ENCODE assay signal across 8 cellular contexts in the genomic region with DNA sequence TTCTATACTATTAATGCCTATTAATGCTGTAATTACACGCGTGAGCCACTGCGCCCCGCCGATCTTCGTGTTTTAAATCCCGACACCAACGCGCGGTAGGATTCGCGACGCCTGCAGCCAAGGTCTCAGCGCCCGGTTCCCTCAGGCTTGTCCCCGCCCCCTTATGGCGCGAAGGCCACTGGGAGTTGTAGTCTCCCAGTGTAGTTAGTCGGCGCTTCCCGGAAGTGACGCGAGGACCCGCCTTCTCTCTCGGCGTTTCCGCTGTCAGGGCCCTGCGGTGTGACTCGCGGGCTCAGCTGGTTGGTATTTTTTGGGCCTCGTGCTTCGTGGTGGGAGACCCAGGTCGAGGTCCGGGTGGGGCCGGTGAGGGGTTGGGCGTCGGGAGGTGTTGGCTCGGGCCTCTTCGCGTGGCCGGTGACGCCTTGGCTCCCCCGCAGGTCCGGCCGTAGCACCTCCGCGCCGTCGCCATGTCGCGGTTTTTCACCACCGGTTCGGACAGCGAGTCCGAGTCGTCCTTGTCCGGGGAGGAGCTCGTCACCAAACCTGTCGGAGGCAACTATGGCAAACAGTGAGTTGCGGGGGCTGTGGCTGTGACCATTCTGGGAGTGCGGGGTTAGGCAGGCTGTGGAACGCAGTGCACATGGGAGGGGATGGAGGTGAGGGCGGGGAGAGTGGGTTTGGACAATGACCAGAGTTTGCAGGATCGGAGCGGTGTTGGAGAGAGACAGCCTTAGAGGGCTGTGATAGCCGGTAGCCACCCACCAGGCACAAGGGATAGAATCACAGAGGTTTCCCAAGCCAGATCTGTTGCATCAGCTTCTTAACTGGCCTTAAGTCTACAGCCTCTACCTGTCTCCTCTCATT. TPM values are rescaled to one million over a fixed set of nuclear protein-coding genes. Genes with fewer than 3 reads are reported as not detected.
DNase-seq lines count a peak whose midpoint lies in the region; ATAC-seq, FAIRE-seq and TF ChIP-seq lines count a peak whose summit lies in the region.
"Not testable (repeated sequence)": the region's sequence is repeated elsewhere in the genome, so short reads cannot be mapped to it uniquely, and the experiment has no call there.

A gene with protein sequence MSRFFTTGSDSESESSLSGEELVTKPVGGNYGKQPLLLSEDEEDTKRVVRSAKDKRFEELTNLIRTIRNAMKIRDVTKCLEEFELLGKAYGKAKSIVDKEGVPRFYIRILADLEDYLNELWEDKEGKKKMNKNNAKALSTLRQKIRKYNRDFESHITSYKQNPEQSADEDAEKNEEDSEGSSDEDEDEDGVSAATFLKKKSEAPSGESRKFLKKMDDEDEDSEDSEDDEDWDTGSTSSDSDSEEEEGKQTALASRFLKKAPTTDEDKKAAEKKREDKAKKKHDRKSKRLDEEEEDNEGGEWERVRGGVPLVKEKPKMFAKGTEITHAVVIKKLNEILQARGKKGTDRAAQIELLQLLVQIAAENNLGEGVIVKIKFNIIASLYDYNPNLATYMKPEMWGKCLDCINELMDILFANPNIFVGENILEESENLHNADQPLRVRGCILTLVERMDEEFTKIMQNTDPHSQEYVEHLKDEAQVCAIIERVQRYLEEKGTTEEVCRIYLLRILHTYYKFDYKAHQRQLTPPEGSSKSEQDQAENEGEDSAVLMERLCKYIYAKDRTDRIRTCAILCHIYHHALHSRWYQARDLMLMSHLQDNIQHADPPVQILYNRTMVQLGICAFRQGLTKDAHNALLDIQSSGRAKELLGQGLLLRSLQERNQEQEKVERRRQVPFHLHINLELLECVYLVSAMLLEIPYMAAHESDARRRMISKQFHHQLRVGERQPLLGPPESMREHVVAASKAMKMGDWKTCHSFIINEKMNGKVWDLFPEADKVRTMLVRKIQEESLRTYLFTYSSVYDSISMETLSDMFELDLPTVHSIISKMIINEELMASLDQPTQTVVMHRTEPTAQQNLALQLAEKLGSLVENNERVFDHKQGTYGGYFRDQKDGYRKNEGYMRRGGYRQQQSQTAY (plus strand): TSS at position 245 of the 864 bp plus-strand sequence. CDS start 223 bp downstream, at position 468.

- not testable (repeated sequence) for H3K27ac ChIP-seq in SJSA1, brain microvascular endothelial cell, vagina

- not testable (repeated sequence) for TF ChIP-seq CTCF in brain microvascular endothelial cell (IDR thresholded peaks at IDR 0.05; ENCODE audit: low read depth, low read length, missing control alignments); vagina (IDR thresholded peaks at IDR 0.05)

- H3K36me3 ChIP-seq in SJSA1; brain microvascular endothelial cell (replicated peaks); neuron (ENCODE audit: insufficient read depth, low read length); vagina: not testable (repeated sequence)

- H3K4me1 ChIP-seq in SJSA1 (replicated peaks); neuron (ENCODE audit: insufficient read depth, low read length); vagina: not testable (repeated sequence)

- FAIRE-seq in GM18507 (lab: Jason Lieb, UNC) = peak; percentile 96

- H3K4me3 ChIP-seq in SJSA1, vagina: not testable (repeated sequence)
- H3K4me3 ChIP-seq in brain microvascular endothelial cell (ENCODE audit: low read depth, low read length) (peak within 1 kb of the TSS; percentile 31), neuron (ENCODE audit: low read length) (peak within 1 kb of the TSS; percentile 46)

- peak; percentile 96 for ATAC-seq in GM21723 (IDR thresholded peaks at IDR 0.05; ENCODE audit: unreplicated experiment)
- ATAC-seq in HG03159 (IDR thresholded peaks at IDR 0.05; ENCODE audit: unreplicated experiment) = peak; percentile 98
- peak; percentile 100 for ATAC-seq in left cardiac atrium

- not testable (repeated sequence) for H3K9me3 ChIP-seq in SJSA1 (replicated peaks); neuron (ENCODE audit: low read length); vagina

- TF ChIP-seq POLR2A in vagina (IDR thresholded peaks at IDR 0.05) = not testable (repeated sequence)

- H2AFZ ChIP-seq in neuron (ENCODE audit: low read depth, low read length) = not testable (repeated sequence)

- not testable (repeated sequence) for DNase-seq in GM18507 (ENCODE audit: extremely low spot score, insufficient read length, low read depth); SJSA1 (ENCODE audit: low read depth in 1 of 2, low spot score in 2 of 2); brain microvascular endothelial cell; left cardiac atrium; vagina (ENCODE audit: extremely low spot score in 2 of 2)

- intact Hi-C loops in left cardiac atrium (cut with DNase I); vagina (cut with DNase I): not testable (repeated sequence)

- H3K27me3 ChIP-seq in SJSA1 (replicated peaks); brain microvascular endothelial cell (replicated peaks); neuron (ENCODE audit: insufficient read depth, low read length); vagina: not testable (repeated sequence)

- in situ Hi-C loops in brain microvascular endothelial cell (cut with HindIII; ENCODE audit: low pct_ligation_motif_present, low sequenced_read_pairs) = not testable (repeated sequence)

RNA-seq across cellular contexts. Expression of the gene that starts here (rescaled TPM):
- 53.2 and 76.5 TPM in 2 replicates for total RNA-seq in SJSA1 (2014; rRNA removed; shearing (Covaris generic))
- total RNA-seq in left cardiac atrium (100 to 1,000 TPM; 398 to 532 TPM), vagina (347 TPM)
